ENCODE assay signal across 8 cellular contexts in genomic region chr22:23913661-23914353, GRCh38. TPM values are rescaled to one million over a fixed set of nuclear protein-coding genes. Genes with fewer than 3 reads are reported as not detected.
DNase-seq lines count a peak whose midpoint lies in the region; ATAC-seq, FAIRE-seq and TF ChIP-seq lines count a peak whose summit lies in the region.

No MANE protein-coding gene starts in this region.

- H3K79me2 ChIP-seq in keratinocyte (ENCODE audit: control insufficient read depth, insufficient read depth, low read length) = no peaks in the 10 kb centered on the region

- H3K9me3 ChIP-seq in keratinocyte (ENCODE audit: control insufficient read depth, low read depth, low read length) = no peaks in the 10 kb centered on the region

- H3K27me3 ChIP-seq in keratinocyte (ENCODE audit: control insufficient read depth, extremely low read depth, insufficient read depth, low read length) = no peaks in the 10 kb centered on the region

- peak overlapping the region; percentile 91 for H3K9ac ChIP-seq in keratinocyte (ENCODE audit: control insufficient read depth, extremely low read depth, insufficient read depth, low read length)

- H3K4me1 ChIP-seq in keratinocyte (ENCODE audit: control insufficient read depth, extremely low read depth, insufficient read depth, low read length) = peaks cover 5% of the 10 kb centered on the region

- H3K27ac ChIP-seq in keratinocyte (ENCODE audit: control insufficient read depth, insufficient read depth, low read length) = peak overlapping the region; percentile 85

- peak overlapping the region; percentile 53 to 87 (median 81) for H3K4me3 ChIP-seq in keratinocyte (ENCODE audit: control insufficient read depth in 2 of 3, extremely low read depth in 1 of 3, insufficient read depth in 2 of 3, low read depth in 1 of 3, low read length in 3 of 3)

- no peaks in the 10 kb centered on the region for H4K20me1 ChIP-seq in keratinocyte (ENCODE audit: control insufficient read depth, extremely low read depth, insufficient read depth, low read length)

- no peak for TF ChIP-seq CTCF in keratinocyte (optimal IDR thresholded peaks at IDR 0.05 in 1 of 3, IDR thresholded peaks at IDR 0.05 in 1 of 3, conservative IDR thresholded peaks at IDR 0.05 in 1 of 3; ENCODE audit: extremely low read depth in 1 of 3, insufficient read depth in 2 of 3, low read length in 3 of 3)

- FAIRE-seq in keratinocyte (lab: Jason Lieb, UNC) = peak; percentile 46

- H3K9me1 ChIP-seq in keratinocyte (ENCODE audit: control insufficient read depth, extremely low read depth, insufficient read depth, low read length) = no peaks in the 10 kb centered on the region

- peak; percentile 98 for TF ChIP-seq POLR2A in GM19099 (IDR thresholded peaks at IDR 0.05; ENCODE audit: extremely low read depth, insufficient read length, low read depth)

- peak overlapping the region; percentile 96 for H3K4me2 ChIP-seq in keratinocyte (ENCODE audit: control insufficient read depth, extremely low read depth, insufficient read depth, low read depth, low read length)

- DNase-seq in AG20443 (ENCODE audit: low spot score) (peak; percentile 99), NCI-H446 treated with DMSO at 0.1 percent for 48 hours (lab: John Stamatoyannopoulos, UW) (peak; percentile 99), cerebellum (ENCODE audit: low spot score) (peak; percentile 99), keratinocyte (ENCODE audit: low read depth, low spot score) (peak; percentile 85)
- DNase-seq in activated CD4-positive, alpha-beta T cell treated with anti-CD3 and anti-CD28 coated beads for 1 hour = peak; percentile 97
- DNase-seq in stimulated activated CD4-positive, alpha-beta T cell treated with anti-CD3 and anti-CD28 coated beads, Interleukin-12 subunit alpha, Interleukin-12 subunit beta, amount 100 ng/mL, for 48 hours (ENCODE audit: low read depth in 2 of 3, low spot score in 1 of 3) = peak; percentile 99 to 100 (median 99)

- H3K36me3 ChIP-seq in keratinocyte (ENCODE audit: control insufficient read depth in 2 of 2, extremely low read depth in 1 of 2, insufficient read depth in 2 of 2, low read length in 2 of 2) = no peaks in the 10 kb centered on the region

- ATAC-seq in HG03378 (IDR thresholded peaks at IDR 0.05; ENCODE audit: unreplicated experiment) = peak; percentile 85

- peak overlapping the region; percentile 91 for H2AFZ ChIP-seq in keratinocyte (ENCODE audit: control insufficient read depth, low read length)

- dilution Hi-C loops in keratinocyte (cut with MboI; ENCODE audit: extremely low pct_ligation_motif_present, low sequenced_read_pairs) = no loop called here

RNA-seq across cellular contexts. Expression of gene MIF, which starts 19.6 kb away (rescaled TPM):
- total RNA-seq in cerebellum = 95.4 TPM
- polyA plus RNA-seq in keratinocyte = 162 to 812 TPM (median 340 TPM) in 3 replicates
- 307 TPM for polyA plus RNA-seq in keratinocyte (2011; ENCODE audit: low read depth)
- polyA plus RNA-seq in keratinocyte (2011; cell fraction: cytosol; rRNA removed) = 95.3 and 364 TPM in 2 replicates
- 54.6 and 90.5 TPM in 2 replicates for polyA plus RNA-seq in keratinocyte (2011; cell fraction: nucleus; rRNA removed)
- 361 and 1,012 TPM in 2 replicates for polyA plus RNA-seq in keratinocyte (2012; ENCODE audit: low replicate concordance)
- polyA minus RNA-seq in keratinocyte = 27.8 to 86.4 TPM (median 77.5 TPM) in 3 replicates
- 1,141 TPM for polyA minus RNA-seq in keratinocyte (2011; cell fraction: cytosol; rRNA and poly(A)+ RNA removed)
- polyA minus RNA-seq in keratinocyte (2011; cell fraction: nucleus; rRNA and poly(A)+ RNA removed) = 35.8 and 50.4 TPM in 2 replicates

RNA-seq across cellular contexts. Expression of gene GSTT2B, which starts 47.2 kb away (rescaled TPM):
- total RNA-seq in cerebellum = 0.36 TPM
- polyA plus RNA-seq in keratinocyte = 15.5 to 22.2 TPM (median 17.9 TPM) in 3 replicates
- polyA plus RNA-seq in keratinocyte (2011; ENCODE audit: low read depth) = 6.8 TPM
- 11.9 and 18.9 TPM in 2 replicates for polyA plus RNA-seq in keratinocyte (2011; cell fraction: cytosol; rRNA removed)
- 15.7 and 18.2 TPM in 2 replicates for polyA plus RNA-seq in keratinocyte (2011; cell fraction: nucleus; rRNA removed)
- polyA plus RNA-seq in keratinocyte (2012; ENCODE audit: low replicate concordance) = 15.9 and 22.8 TPM in 2 replicates
- polyA minus RNA-seq in keratinocyte = 7.6 to 14.0 TPM (median 10.1 TPM) in 3 replicates
- polyA minus RNA-seq in keratinocyte (2011; cell fraction: cytosol; rRNA and poly(A)+ RNA removed) = 8.6 TPM
- 3.0 and 3.6 TPM in 2 replicates for polyA minus RNA-seq in keratinocyte (2011; cell fraction: nucleus; rRNA and poly(A)+ RNA removed)

RNA-seq across cellular contexts. Expression of gene DDTL, which starts 52.9 kb away (rescaled TPM):
- total RNA-seq in cerebellum = 3.8 TPM
- 0.63 to 1.0 TPM (median 0.72 TPM) in 3 replicates for polyA plus RNA-seq in keratinocyte
- 0.25 TPM for polyA plus RNA-seq in keratinocyte (2011; ENCODE audit: low read depth)
- 0.62 and 0.66 TPM in 2 replicates for polyA plus RNA-seq in keratinocyte (2011; cell fraction: cytosol; rRNA removed)
- polyA plus RNA-seq in keratinocyte (2011; cell fraction: nucleus; rRNA removed) = 1.6 and 2.0 TPM in 2 replicates
- 1.5 and 2.6 TPM in 2 replicates for polyA plus RNA-seq in keratinocyte (2012; ENCODE audit: low replicate concordance)
- polyA minus RNA-seq in keratinocyte = 0.89 to 3.1 TPM in 2 of 3 replicates, not detected in the other
- not detected for polyA minus RNA-seq in keratinocyte (2011; cell fraction: cytosol; rRNA and poly(A)+ RNA removed)
- polyA minus RNA-seq in keratinocyte (2011; cell fraction: nucleus; rRNA and poly(A)+ RNA removed) = 1.2 and 1.4 TPM in 2 replicates

RNA-seq across cellular contexts. Expression of gene SLC2A11, which starts 56.1 kb away (rescaled TPM):
- total RNA-seq in cerebellum = 31.8 TPM
- polyA plus RNA-seq in keratinocyte = 5.3 to 9.4 TPM (median 6.0 TPM) in 3 replicates
- 2.3 TPM for polyA plus RNA-seq in keratinocyte (2011; ENCODE audit: low read depth)
- polyA plus RNA-seq in keratinocyte (2011; cell fraction: cytosol; rRNA removed) = 3.3 and 4.6 TPM in 2 replicates
- polyA plus RNA-seq in keratinocyte (2011; cell fraction: nucleus; rRNA removed) = 19.0 and 23.5 TPM in 2 replicates
- polyA plus RNA-seq in keratinocyte (2012; ENCODE audit: low replicate concordance) = 6.5 and 9.2 TPM in 2 replicates
- 5.4 to 6.3 TPM (median 5.9 TPM) in 3 replicates for polyA minus RNA-seq in keratinocyte
- polyA minus RNA-seq in keratinocyte (2011; cell fraction: cytosol; rRNA and poly(A)+ RNA removed) = 4.6 TPM
- 4.4 and 12.9 TPM in 2 replicates for polyA minus RNA-seq in keratinocyte (2011; cell fraction: nucleus; rRNA and poly(A)+ RNA removed)

Comparison
In these comparisons a context has a peak if more than half of its experiments do, and no peak if none do; other contexts are left out.
1. Peak in every context shown above with its lines: DNase-seq, ATAC-seq, H3K4me3 ChIP-seq and H3K27ac ChIP-seq.